In genomic region chr15:20591936-20592335, GRCh38 we compare ENCODE assay signal across 5 cellular contexts. TPM values are rescaled to one million over a fixed set of nuclear protein-coding genes. Genes with fewer than 3 reads are reported as not detected.
"Had no signal": no experiment of that assay in that cellular context is flagged by ENCODE, and none has a peak within 500 bp of the region (broad histone marks: within the 10 kb centered on the region; RNA-seq: fewer than 3 reads in every experiment).

No MANE protein-coding gene starts in this region.

RNA-seq across cellular contexts. Expression of gene GOLGA6L6, which starts 50.3 kb away (rescaled TPM):
- total RNA-seq: K562, M059J, Right ventricle myocardium inferior, SJSA1 had no signal
- polyA plus RNA-seq: IgD-negative memory B cell, K562 had no signal
